In the genomic region with DNA sequence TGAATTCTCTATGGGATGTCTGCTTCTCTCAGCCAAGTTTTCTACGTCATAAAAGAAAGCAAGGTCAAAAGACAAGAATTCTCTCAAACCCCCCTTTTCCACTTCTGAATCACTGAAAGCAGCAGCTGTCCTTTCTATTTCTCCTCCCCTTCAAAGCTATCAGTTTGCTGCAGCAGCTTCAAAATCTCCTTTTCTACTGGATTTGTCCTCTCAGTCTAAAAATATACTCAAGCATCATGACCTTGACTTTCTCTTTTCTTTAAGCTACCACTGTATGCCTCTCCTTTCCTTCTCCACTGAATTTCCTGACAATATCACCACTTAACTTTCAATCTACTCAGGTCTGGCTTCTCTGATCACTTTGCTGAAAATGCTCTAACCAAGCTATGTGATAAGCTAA, we compare ENCODE assay signal across 30 cellular contexts. TPM values are rescaled to one million over a fixed set of nuclear protein-coding genes. Genes with fewer than 3 reads are reported as not detected.
DNase-seq lines count a peak whose midpoint lies in the region; ATAC-seq, FAIRE-seq and TF ChIP-seq lines count a peak whose summit lies in the region.
"Had no signal": no experiment of that assay in that cellular context is flagged by ENCODE, and none has a peak within 500 bp of the region (broad histone marks: within the 10 kb centered on the region; RNA-seq: fewer than 3 reads in every experiment).

No MANE protein-coding gene starts in this region.

- WGBS in K562 (ENCODE audit: insufficient coverage, low coverage, missing lambda C conversion rate): 33% methylated on average over 1 of the region's 1 CpG
- 1 to 4% (median 2%) methylated on average over 1 of the region's 1 CpG for WGBS in ovary, 3 donors

- CTCF ChIA-PET in K562 (lab: Yijun Ruan, JAX; ENCODE audit: low intra/inter-chr PET ratio): no interaction called here

- H3K9me3 ChIP-seq in MM.1S (replicated peaks; ENCODE audit: insufficient read depth, low read length): no peaks in the 10 kb centered on the region
- H3K9me3 ChIP-seq in K562 (replicated peaks; ENCODE audit: control insufficient read depth, insufficient read depth, low read depth, low read length): no peaks in the 10 kb centered on the region
- no peaks in the 10 kb centered on the region for H3K9me3 ChIP-seq in ovary
- H3K9me3 ChIP-seq: A549 had no signal

- H4K20me1 ChIP-seq in MM.1S (ENCODE audit: insufficient read depth, low read length) (no peaks in the 10 kb centered on the region), K562 (replicated peaks; ENCODE audit: control insufficient read depth, insufficient read depth, low read length) (no peaks in the 10 kb centered on the region)
- H4K20me1 ChIP-seq: BLaER1 treated with 17β-estradiol and CSF1 and Interleukin-3, amounts not matched to agents 10 nM and 100 nM had no signal

- H3K9ac ChIP-seq in MM.1S (ENCODE audit: low read length): no peak overlapping the region
- no peak overlapping the region for H3K9ac ChIP-seq in K562 (ENCODE audit: insufficient read depth in 1 of 2, low read depth in 2 of 2, low read length in 2 of 2)
- H3K9ac ChIP-seq: BLaER1 treated with 17β-estradiol and CSF1 and Interleukin-3, amounts not matched to agents 10 nM and 100 nM had no signal

- H3K27ac ChIP-seq in MM.1S (ENCODE audit: low read length) (no peak overlapping the region), K562 (ENCODE audit: extremely low read depth, low read depth, low read length) (no peak overlapping the region), ovary (peak overlapping the region; percentile 43 to 72)
- H3K27ac ChIP-seq: A549; BLaER1 treated with 17β-estradiol and CSF1 and Interleukin-3, amounts not matched to agents 10 nM and 100 nM; RWPE1 had no signal

- no peaks in the 10 kb centered on the region for H3K9me1 ChIP-seq in K562 (ENCODE audit: control insufficient read depth, insufficient read depth, low read length)

- TF ChIP-seq POLR2A in K562 (conservative IDR thresholded peaks at IDR 0.05) (no peak), ovary (IDR thresholded peaks at IDR 0.05) (no peak)

- FAIRE-seq in K562 (lab: Jason Lieb, UNC): no peak
- FAIRE-seq: A549, D721Med, G401.6, HTR-8/SVneo had no signal

- POLR2A ChIA-PET in K562 (lab: Yijun Ruan, JAX): interaction anchor here (0.7 to 1.5 kb wide), 6 partner anchors 9 to 96 kb away, joined by 3 to 6 read pairs (median 4); a partner anchor contains a TSS

- TF ChIP-seq EP300 in K562 (IDR thresholded peaks at IDR 0.05; ENCODE audit: low read length) (no peak), ovary (IDR thresholded peaks at IDR 0.05) (no peak)

- H3K4me1 ChIP-seq in MM.1S (ENCODE audit: low read length): peaks cover 9% of the 10 kb centered on the region; the same call in 1 of the 2 replicates
- H3K4me1 ChIP-seq in K562 (replicated peaks in 1 of 2; ENCODE audit: control insufficient read depth in 2 of 2, insufficient read depth in 2 of 2, low read length in 2 of 2): peaks cover 0 to 4% of the 10 kb centered on the region in 2 experiments; a peak in 2 of 5 replicates
- peaks cover 5% of the 10 kb centered on the region for H3K4me1 ChIP-seq in ovary (ENCODE audit: insufficient read depth)
- H3K4me1 ChIP-seq: BLaER1 treated with 17β-estradiol and CSF1 and Interleukin-3, amounts not matched to agents 10 nM and 100 nM had no signal

- no peak for TF ChIP-seq CTCF in MM.1S (IDR thresholded peaks at IDR 0.05; ENCODE audit: low read length)
- TF ChIP-seq CTCF in K562 (IDR thresholded peaks at IDR 0.05 in 2 of 3, conservative IDR thresholded peaks at IDR 0.05 in 1 of 3; ENCODE audit: insufficient read depth in 2 of 3, low read depth in 1 of 3, low read length in 3 of 3): no peak
- no peak for TF ChIP-seq CTCF in ovary (IDR thresholded peaks at IDR 0.05)

- no peaks in the 10 kb centered on the region for H3K9me2 ChIP-seq in MM.1S (replicated peaks; ENCODE audit: insufficient read depth, low read length)

- H2AFZ ChIP-seq in MM.1S (ENCODE audit: low read length) (no peak overlapping the region), K562 (ENCODE audit: low read depth, low read length) (peak overlapping the region; percentile 30)

- no peak for TF ChIP-seq RAD21 in K562 (CRISPR knock-in tag; conservative IDR thresholded peaks at IDR 0.05 in 1 of 2, IDR thresholded peaks at IDR 0.05 in 1 of 2)

- in situ Hi-C loops in K562 (cut with MboI): no loop called here

- intact Hi-C loops in K562 (cut with micrococcal nuclease) (no loop called here), ovary (cut with DNase I) (no loop called here)

- H3K36me3 ChIP-seq in MM.1S (replicated peaks; ENCODE audit: insufficient read depth, low read length): no peaks in the 10 kb centered on the region
- H3K36me3 ChIP-seq in K562 (ENCODE audit: control insufficient read depth, insufficient read depth, low read length): no peaks in the 10 kb centered on the region
- H3K36me3 ChIP-seq in ovary: no peaks in the 10 kb centered on the region
- H3K36me3 ChIP-seq: BLaER1 treated with 17β-estradiol and CSF1 and Interleukin-3, amounts not matched to agents 10 nM and 100 nM had no signal

- peak; percentile 67 for ATAC-seq in HG02852 (IDR thresholded peaks at IDR 0.05; ENCODE audit: unreplicated experiment)
- ATAC-seq in K562: no peak; the same call in 2 of the 3 replicates
- no peak for ATAC-seq in GM21367 (IDR thresholded peaks at IDR 0.05; ENCODE audit: unreplicated experiment)
- ATAC-seq in HG03565 (IDR thresholded peaks at IDR 0.05; ENCODE audit: unreplicated experiment): no peak
- ATAC-seq in GM19463 (IDR thresholded peaks at IDR 0.05; ENCODE audit: unreplicated experiment): no peak
- ATAC-seq: A549, HCT116, Panc1 had no signal

- H3F3A ChIP-seq in MM.1S (ENCODE audit: insufficient read depth, low read length): peaks cover 8% of the 10 kb centered on the region; the same call in 1 of the 2 replicates

- H3K4me2 ChIP-seq in MM.1S (ENCODE audit: low read depth, low read length) (peak overlapping the region; percentile 10; the same call in 1 of the 2 replicates), K562 (ENCODE audit: insufficient read depth, low read length) (no peak overlapping the region)
- H3K4me2 ChIP-seq: A549; BLaER1 treated with 17β-estradiol and CSF1 and Interleukin-3, amounts not matched to agents 10 nM and 100 nM had no signal

- H3K4me3 ChIP-seq in MM.1S (ENCODE audit: low read length) (no peak overlapping the region), K562 (no peak overlapping the region), ovary (no peak overlapping the region)
- H3K4me3 ChIP-seq: A549; BLaER1 treated with 17β-estradiol and CSF1 and Interleukin-3, amounts not matched to agents 10 nM and 100 nM had no signal

- DNase-seq in MM.1S (no peak), K562 (ENCODE audit: extremely low read depth in 1 of 4, low spot score in 3 of 4) (peak in 2 of 4 experiments; percentile 25 to 39), ovary (no peak), DMS 273 treated with DMSO at 0.1 percent for 48 hours (lab: John Stamatoyannopoulos, UW) (no peak)
- DNase-seq: AML-193; CD4-positive, alpha-beta T cell; DMS53; KBM-7; NCI-H1048; NCI-H1417; NCI-H1694; NCI-H2029 treated with DMSO at 0.1 percent for 48 hours; NCI-H345; NCI-H510A treated with DMSO at 0.1 percent for 48 hours; NK-92 treated with Interleukin-12 subunit alpha and Interleukin-12 subunit beta, amount 100 ng/mL, for 24 hours; SHP77 had no signal

- H3K79me2 ChIP-seq in MM.1S (ENCODE audit: low read length) (no peaks in the 10 kb centered on the region), K562 (ENCODE audit: control insufficient read depth, insufficient read depth, low read length) (no peaks in the 10 kb centered on the region)

- BruUV-seq in K562 (replicated peaks; lab: Mats Ljungman, UMichigan): no TSS peak

- H3K27me3 ChIP-seq in MM.1S (replicated peaks; ENCODE audit: insufficient read depth, low read length): no peaks in the 10 kb centered on the region
- no peaks in the 10 kb centered on the region for H3K27me3 ChIP-seq in K562 (ENCODE audit: control insufficient read depth in 2 of 2, insufficient read depth in 2 of 2, low read length in 2 of 2)
- no peaks in the 10 kb centered on the region for H3K27me3 ChIP-seq in ovary
- H3K27me3 ChIP-seq: BLaER1 treated with 17β-estradiol and CSF1 and Interleukin-3, amounts not matched to agents 10 nM and 100 nM had no signal

RNA-seq across cellular contexts. Expression of a gene that starts 1.9 kb away (rescaled TPM):
- total RNA-seq in K562 (2011; cell fraction: chromatin; rRNA removed; ENCODE audit: low replicate concordance): 0.40 TPM in 1 of 2 replicates, not detected in the other
- not detected in 2 replicates for total RNA-seq in K562 (2011; cell fraction: nucleolus; rRNA removed)
- total RNA-seq in K562 (2011; cell fraction: nucleoplasm; rRNA removed): not detected in 2 replicates
- total RNA-seq in K562 (2014; rRNA removed) (not detected in 2 replicates), K562 (2014; rRNA removed; fragmentation: Illumina TruSeq; extraction: Trizol) (0.06 and 0.29 TPM in 2 replicates), K562 (2015; rRNA removed; fragmentation: Illumina TruSeq; extraction: Trizol) (not detected in 2 replicates), K562 (2021) (not detected in 2 replicates), ovary (under 1 TPM in 5 of 7 donors, not detected in 2; 0.15 to 0.67 (median 0.41) TPM)
- polyA plus RNA-seq in K562 (2011; rRNA removed) (not detected in 2 replicates), K562 (2014; fragmentation: Illumina TruSeq; extraction: Trizol) (0.06 and 0.08 TPM in 2 replicates), K562 (2014; fragmentation: Nextera tagmentation; extraction: Ambion mirVana) (under 1 TPM; 0.17 to 0.21 TPM), K562 (2014; rRNA removed) (not detected in 2 replicates), ovary (under 1 TPM; 0.10 to 0.22 TPM)
- polyA plus RNA-seq in K562 (2011; cell fraction: cytosol; rRNA removed): not detected in 2 replicates
- polyA plus RNA-seq in K562 (2011; cell fraction: nucleus; rRNA removed): 0.04 TPM in 1 of 2 replicates, not detected in the other
- 0.07 and 0.25 TPM in 2 replicates for polyA plus RNA-seq in K562 (2012)
- not detected in 2 replicates for polyA minus RNA-seq in K562 (2011; rRNA and poly(A)+ RNA removed)
- not detected in 2 replicates for polyA minus RNA-seq in K562 (2011; cell fraction: cytosol; rRNA and poly(A)+ RNA removed)
- not detected in 2 replicates for polyA minus RNA-seq in K562 (2011; cell fraction: nucleus; rRNA and poly(A)+ RNA removed)
- total RNA-seq: H4, SK-MEL-5 had no signal
- polyA plus RNA-seq: A549 had no signal

RNA-seq across cellular contexts. Expression of a gene that starts 13.8 kb away (rescaled TPM):
- 25.6 and 109 TPM in 2 replicates for total RNA-seq in K562 (2011; cell fraction: chromatin; rRNA removed; ENCODE audit: low replicate concordance)
- 14.0 and 21.6 TPM in 2 replicates for total RNA-seq in K562 (2011; cell fraction: nucleolus; rRNA removed)
- total RNA-seq in K562 (2011; cell fraction: nucleoplasm; rRNA removed): 40.7 and 66.0 TPM in 2 replicates
- total RNA-seq in K562 (2014; rRNA removed) (48.5 and 54.5 TPM in 2 replicates), K562 (2014; rRNA removed; fragmentation: Illumina TruSeq; extraction: Trizol) (88.3 and 95.1 TPM in 2 replicates), K562 (2015; rRNA removed; fragmentation: Illumina TruSeq; extraction: Trizol) (57.4 and 63.9 TPM in 2 replicates), K562 (2021) (77.4 and 84.2 TPM in 2 replicates), ovary (10 to 100 TPM in 5 of 7 donors, 1 to 10 TPM in 2; 5.5 to 25.1 (median 16.2) TPM)
- polyA plus RNA-seq in K562 (2011; rRNA removed) (65.1 and 75.1 TPM in 2 replicates), K562 (2014; fragmentation: Illumina TruSeq; extraction: Trizol) (51.0 and 62.8 TPM in 2 replicates), K562 (2014; fragmentation: Nextera tagmentation; extraction: Ambion mirVana) (10 to 100 TPM; 13.0 to 15.9 TPM), K562 (2014; rRNA removed) (35.1 and 35.8 TPM in 2 replicates), ovary (1 to 10 TPM; 5.3 to 6.7 TPM)
- 30.2 and 34.3 TPM in 2 replicates for polyA plus RNA-seq in K562 (2011; cell fraction: cytosol; rRNA removed)
- 43.7 and 65.6 TPM in 2 replicates for polyA plus RNA-seq in K562 (2011; cell fraction: nucleus; rRNA removed)
- polyA plus RNA-seq in K562 (2012): 29.8 and 31.0 TPM in 2 replicates
- 171 and 184 TPM in 2 replicates for polyA minus RNA-seq in K562 (2011; rRNA and poly(A)+ RNA removed)
- polyA minus RNA-seq in K562 (2011; cell fraction: cytosol; rRNA and poly(A)+ RNA removed): 58.6 and 74.0 TPM in 2 replicates
- polyA minus RNA-seq in K562 (2011; cell fraction: nucleus; rRNA and poly(A)+ RNA removed): 45.9 and 102 TPM in 2 replicates

RNA-seq across cellular contexts. Expression of a gene that starts 13.8 kb away (rescaled TPM):
- total RNA-seq in K562 (2011; cell fraction: chromatin; rRNA removed; ENCODE audit: low replicate concordance): 8.9 and 19.2 TPM in 2 replicates
- 13.0 and 15.4 TPM in 2 replicates for total RNA-seq in K562 (2011; cell fraction: nucleolus; rRNA removed)
- total RNA-seq in K562 (2011; cell fraction: nucleoplasm; rRNA removed): 25.2 and 40.2 TPM in 2 replicates
- total RNA-seq in K562 (2014; rRNA removed) (19.3 and 24.3 TPM in 2 replicates), K562 (2014; rRNA removed; fragmentation: Illumina TruSeq; extraction: Trizol) (20.2 and 21.2 TPM in 2 replicates), K562 (2015; rRNA removed; fragmentation: Illumina TruSeq; extraction: Trizol) (17.0 and 17.7 TPM in 2 replicates), K562 (2021) (16.4 and 18.1 TPM in 2 replicates), ovary (10 to 100 TPM in 2 of 7 donors, 1 to 10 TPM in 5; 5.3 to 30.3 (median 9.5) TPM)
- polyA plus RNA-seq in K562 (2011; rRNA removed) (34.6 and 35.8 TPM in 2 replicates), K562 (2014; fragmentation: Illumina TruSeq; extraction: Trizol) (18.1 and 22.1 TPM in 2 replicates), K562 (2014; fragmentation: Nextera tagmentation; extraction: Ambion mirVana) (1 to 10 TPM; 4.2 to 6.3 TPM), K562 (2014; rRNA removed) (11.6 and 19.6 TPM in 2 replicates), ovary (10 to 100 TPM in 1 of 2 donors, 1 to 10 TPM in 1; 6.0 to 19.1 TPM)
- 20.1 and 32.3 TPM in 2 replicates for polyA plus RNA-seq in K562 (2011; cell fraction: cytosol; rRNA removed)
- 6.9 and 13.9 TPM in 2 replicates for polyA plus RNA-seq in K562 (2011; cell fraction: nucleus; rRNA removed)
- 12.9 and 16.2 TPM in 2 replicates for polyA plus RNA-seq in K562 (2012)
- 35.7 and 47.7 TPM in 2 replicates for polyA minus RNA-seq in K562 (2011; rRNA and poly(A)+ RNA removed)
- 13.3 and 26.9 TPM in 2 replicates for polyA minus RNA-seq in K562 (2011; cell fraction: cytosol; rRNA and poly(A)+ RNA removed)
- polyA minus RNA-seq in K562 (2011; cell fraction: nucleus; rRNA and poly(A)+ RNA removed): 6.7 and 10.4 TPM in 2 replicates

Comparison
In these comparisons a context has a peak if more than half of its experiments do, and no peak if none do; other contexts are left out.
1. H3K27ac ChIP-seq: peak in ovary (2 of 2); none in MM.1S (single experiment) and K562 (single experiment).